In the genomic region with DNA sequence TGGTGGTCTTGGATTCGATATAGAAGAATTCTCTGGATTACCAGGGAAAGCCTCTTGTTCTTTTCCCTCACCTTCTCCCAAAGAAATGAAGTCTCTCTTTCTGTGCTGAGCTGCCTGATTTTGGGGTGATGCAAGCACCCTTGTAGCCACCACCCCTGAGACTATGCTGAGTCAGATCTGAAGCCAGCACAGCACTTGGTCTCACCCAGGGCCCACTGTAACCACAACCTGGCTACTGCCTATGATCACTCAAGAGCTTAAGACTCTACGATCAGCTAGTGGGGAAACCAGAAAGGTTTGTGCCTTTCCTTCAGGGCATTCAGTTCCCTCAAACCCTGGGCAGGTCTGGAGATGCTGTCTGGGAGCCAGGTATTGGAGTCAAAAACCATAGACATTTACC, we compare ENCODE assay signal across 27 cellular contexts.
"Had no signal": no experiment of that assay in that cellular context is flagged by ENCODE, and none has a peak within 500 bp of the region (broad histone marks: within the 10 kb centered on the region; RNA-seq: fewer than 3 reads in every experiment).

No MANE protein-coding gene starts in this region.

- DNase-seq: activated CD4-positive, alpha-beta memory T cell treated with anti-CD3 and anti-CD28 coated beads, Interleukin-2, amount 10 ng/mL, durations not matched to agents 7 days and 5 days; activated CD4-positive, alpha-beta T cell treated with anti-CD3 and anti-CD28 coated beads for 36 hours; activated CD4-positive, alpha-beta T cell treated with anti-CD3 and anti-CD28 coated beads, Interleukin-2, amount 10 ng/mL, durations not matched to agents 24 days and 14 days; activated CD4-positive, CD25-positive, alpha-beta regulatory T cell; activated CD4-positive, CD25-positive, alpha-beta regulatory T cell treated with anti-CD3 and anti-CD28 coated beads, Interleukin-2, amount 50 U/mL, for 72 hours; activated CD8-positive, alpha-beta memory T cell treated with anti-CD3 and anti-CD28 coated beads, Interleukin-2, amount 50 U/mL, for 48 hours; activated gamma-delta T cell; activated naive CD4-positive, alpha-beta T cell; activated naive CD4-positive, alpha-beta T cell treated with anti-CD3 and anti-CD28 coated beads, Interleukin-2, amount 10 ng/mL, durations not matched to agents 7 days and 5 days; activated naive CD8-positive, alpha-beta T cell treated with anti-CD3 and anti-CD28 coated beads, Interleukin-2, amount 10 ng/mL, durations not matched to agents 7 days and 5 days; activated T-cell treated with anti-CD3 and anti-CD28 coated beads for 4 hours; activated T-cell treated with anti-CD3 and anti-CD28 coated beads, Interleukin-2, amount 50 U/mL, for 24 hours; activated T-cell treated with anti-CD3 and anti-CD28 coated beads, Interleukin-2, amount 50 U/mL, for 72 hours; brain microvascular endothelial cell; caudate nucleus; cortex of kidney; dermis blood vessel endothelial cell; effector CD4-positive, alpha-beta T cell; effector memory CD8-positive, alpha-beta T cell; foreskin melanocyte; head of caudate nucleus; hippocampal formation had no signal

- FAIRE-seq: colon had no signal

- H3K27ac Mint-ChIP-seq: activated CD4-positive, alpha-beta memory T cell treated with anti-CD3 and anti-CD28 coated beads, Interleukin-2, amount 10 ng/mL, durations not matched to agents 7 days and 5 days; activated CD4-positive, alpha-beta T cell treated with anti-CD3 and anti-CD28 coated beads for 36 hours; activated CD4-positive, alpha-beta T cell treated with anti-CD3 and anti-CD28 coated beads, Interleukin-2, amount 10 ng/mL, durations not matched to agents 24 days and 14 days; activated naive CD4-positive, alpha-beta T cell treated with anti-CD3 and anti-CD28 coated beads, Interleukin-2, amount 10 ng/mL, durations not matched to agents 7 days and 5 days; activated naive CD4-positive, alpha-beta T cell treated with anti-CD3 and anti-CD28 coated beads, Interleukin-2, amount 50 U/mL, for 72 hours; activated naive CD8-positive, alpha-beta T cell treated with anti-CD3 and anti-CD28 coated beads, Interleukin-2, amount 10 ng/mL, durations not matched to agents 7 days and 5 days; activated T-cell treated with anti-CD3 and anti-CD28 coated beads, Interleukin-2, amount 50 U/mL, for 24 hours; activated T-cell treated with anti-CD3 and anti-CD28 coated beads, Interleukin-2, amount 50 U/mL, for 72 hours; effector memory CD8-positive, alpha-beta T cell had no signal

- ATAC-seq: activated CD4-positive, alpha-beta T cell treated with anti-CD3 and anti-CD28 coated beads for 36 hours; activated naive CD4-positive, alpha-beta T cell treated with anti-CD3 and anti-CD28 coated beads, Interleukin-2, amount 50 U/mL, for 72 hours; activated T-cell treated with anti-CD3 and anti-CD28 coated beads, Interleukin-2, amount 50 U/mL, for 72 hours; effector memory CD8-positive, alpha-beta T cell; esophagus mucosa; gastroesophageal sphincter had no signal

- H3K27me3 ChIP-seq: ascending aorta, brain microvascular endothelial cell, gastroesophageal sphincter had no signal

- H3K4me1 ChIP-seq: ascending aorta, gastroesophageal sphincter had no signal

- H3K4me3 Mint-ChIP-seq: activated CD4-positive, alpha-beta memory T cell treated with anti-CD3 and anti-CD28 coated beads, Interleukin-2, amount 10 ng/mL, durations not matched to agents 7 days and 5 days; activated CD4-positive, alpha-beta T cell treated with anti-CD3 and anti-CD28 coated beads for 36 hours; activated CD4-positive, alpha-beta T cell treated with anti-CD3 and anti-CD28 coated beads, Interleukin-2, amount 10 ng/mL, durations not matched to agents 24 days and 14 days; activated naive CD4-positive, alpha-beta T cell treated with anti-CD3 and anti-CD28 coated beads, Interleukin-2, amount 10 ng/mL, durations not matched to agents 7 days and 5 days; activated naive CD8-positive, alpha-beta T cell treated with anti-CD3 and anti-CD28 coated beads, Interleukin-2, amount 10 ng/mL, durations not matched to agents 7 days and 5 days; activated T-cell treated with anti-CD3 and anti-CD28 coated beads, Interleukin-2, amount 50 U/mL, for 24 hours; activated T-cell treated with anti-CD3 and anti-CD28 coated beads, Interleukin-2, amount 50 U/mL, for 72 hours; effector memory CD8-positive, alpha-beta T cell had no signal

- H3K27ac ChIP-seq: ascending aorta, brain microvascular endothelial cell, gastroesophageal sphincter had no signal

- H3K4me1 Mint-ChIP-seq: activated CD4-positive, alpha-beta memory T cell treated with anti-CD3 and anti-CD28 coated beads, Interleukin-2, amount 10 ng/mL, durations not matched to agents 7 days and 5 days; activated CD4-positive, alpha-beta T cell treated with anti-CD3 and anti-CD28 coated beads for 36 hours; activated CD4-positive, alpha-beta T cell treated with anti-CD3 and anti-CD28 coated beads, Interleukin-2, amount 10 ng/mL, durations not matched to agents 24 days and 14 days; activated naive CD4-positive, alpha-beta T cell treated with anti-CD3 and anti-CD28 coated beads, Interleukin-2, amount 10 ng/mL, durations not matched to agents 7 days and 5 days; activated naive CD8-positive, alpha-beta T cell treated with anti-CD3 and anti-CD28 coated beads, Interleukin-2, amount 10 ng/mL, durations not matched to agents 7 days and 5 days had no signal

- H3K36me3 Mint-ChIP-seq: activated naive CD4-positive, alpha-beta T cell treated with anti-CD3 and anti-CD28 coated beads, Interleukin-2, amount 10 ng/mL, durations not matched to agents 7 days and 5 days; activated naive CD8-positive, alpha-beta T cell treated with anti-CD3 and anti-CD28 coated beads, Interleukin-2, amount 10 ng/mL, durations not matched to agents 7 days and 5 days had no signal

- H3K36me3 ChIP-seq: ascending aorta, brain microvascular endothelial cell, gastroesophageal sphincter had no signal

- H3K4me3 ChIP-seq: ascending aorta, gastroesophageal sphincter had no signal

- H3K27me3 Mint-ChIP-seq: activated CD4-positive, alpha-beta memory T cell treated with anti-CD3 and anti-CD28 coated beads, Interleukin-2, amount 10 ng/mL, durations not matched to agents 7 days and 5 days; activated CD4-positive, alpha-beta T cell treated with anti-CD3 and anti-CD28 coated beads for 36 hours; activated CD4-positive, alpha-beta T cell treated with anti-CD3 and anti-CD28 coated beads, Interleukin-2, amount 10 ng/mL, durations not matched to agents 24 days and 14 days; activated naive CD4-positive, alpha-beta T cell treated with anti-CD3 and anti-CD28 coated beads, Interleukin-2, amount 10 ng/mL, durations not matched to agents 7 days and 5 days; activated naive CD8-positive, alpha-beta T cell treated with anti-CD3 and anti-CD28 coated beads, Interleukin-2, amount 10 ng/mL, durations not matched to agents 7 days and 5 days; activated T-cell treated with anti-CD3 and anti-CD28 coated beads, Interleukin-2, amount 50 U/mL, for 24 hours; effector memory CD8-positive, alpha-beta T cell had no signal
